In the genomic region with DNA sequence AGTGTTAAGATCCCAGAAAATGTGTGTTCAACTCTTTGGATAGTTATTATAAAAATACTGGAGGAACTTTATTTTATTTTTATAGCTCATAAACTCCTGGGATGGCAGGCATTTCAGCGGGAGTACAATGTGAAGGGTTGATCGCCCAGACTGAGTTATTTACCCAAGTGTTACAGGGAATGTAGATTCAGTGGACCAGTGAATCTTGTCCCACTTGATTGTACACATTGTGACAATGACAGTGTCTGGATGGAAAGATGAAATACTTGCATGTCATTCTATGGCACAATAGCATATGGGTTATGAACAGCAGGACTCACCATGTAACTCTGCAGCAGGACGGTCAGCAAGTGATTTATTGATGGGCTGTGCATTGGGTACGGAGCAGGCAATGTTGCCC, we compare ENCODE assay signal across 1 cellular context.
TF ChIP-seq lines count a peak whose summit lies in the region.

No MANE protein-coding gene starts in this region.

TF ChIP-seq in GM23338, 12 proteins besides CTCF, POLR2A, EP300 and RAD21 (continued from another document):
- TF ChIP-seq, protein P1, sequence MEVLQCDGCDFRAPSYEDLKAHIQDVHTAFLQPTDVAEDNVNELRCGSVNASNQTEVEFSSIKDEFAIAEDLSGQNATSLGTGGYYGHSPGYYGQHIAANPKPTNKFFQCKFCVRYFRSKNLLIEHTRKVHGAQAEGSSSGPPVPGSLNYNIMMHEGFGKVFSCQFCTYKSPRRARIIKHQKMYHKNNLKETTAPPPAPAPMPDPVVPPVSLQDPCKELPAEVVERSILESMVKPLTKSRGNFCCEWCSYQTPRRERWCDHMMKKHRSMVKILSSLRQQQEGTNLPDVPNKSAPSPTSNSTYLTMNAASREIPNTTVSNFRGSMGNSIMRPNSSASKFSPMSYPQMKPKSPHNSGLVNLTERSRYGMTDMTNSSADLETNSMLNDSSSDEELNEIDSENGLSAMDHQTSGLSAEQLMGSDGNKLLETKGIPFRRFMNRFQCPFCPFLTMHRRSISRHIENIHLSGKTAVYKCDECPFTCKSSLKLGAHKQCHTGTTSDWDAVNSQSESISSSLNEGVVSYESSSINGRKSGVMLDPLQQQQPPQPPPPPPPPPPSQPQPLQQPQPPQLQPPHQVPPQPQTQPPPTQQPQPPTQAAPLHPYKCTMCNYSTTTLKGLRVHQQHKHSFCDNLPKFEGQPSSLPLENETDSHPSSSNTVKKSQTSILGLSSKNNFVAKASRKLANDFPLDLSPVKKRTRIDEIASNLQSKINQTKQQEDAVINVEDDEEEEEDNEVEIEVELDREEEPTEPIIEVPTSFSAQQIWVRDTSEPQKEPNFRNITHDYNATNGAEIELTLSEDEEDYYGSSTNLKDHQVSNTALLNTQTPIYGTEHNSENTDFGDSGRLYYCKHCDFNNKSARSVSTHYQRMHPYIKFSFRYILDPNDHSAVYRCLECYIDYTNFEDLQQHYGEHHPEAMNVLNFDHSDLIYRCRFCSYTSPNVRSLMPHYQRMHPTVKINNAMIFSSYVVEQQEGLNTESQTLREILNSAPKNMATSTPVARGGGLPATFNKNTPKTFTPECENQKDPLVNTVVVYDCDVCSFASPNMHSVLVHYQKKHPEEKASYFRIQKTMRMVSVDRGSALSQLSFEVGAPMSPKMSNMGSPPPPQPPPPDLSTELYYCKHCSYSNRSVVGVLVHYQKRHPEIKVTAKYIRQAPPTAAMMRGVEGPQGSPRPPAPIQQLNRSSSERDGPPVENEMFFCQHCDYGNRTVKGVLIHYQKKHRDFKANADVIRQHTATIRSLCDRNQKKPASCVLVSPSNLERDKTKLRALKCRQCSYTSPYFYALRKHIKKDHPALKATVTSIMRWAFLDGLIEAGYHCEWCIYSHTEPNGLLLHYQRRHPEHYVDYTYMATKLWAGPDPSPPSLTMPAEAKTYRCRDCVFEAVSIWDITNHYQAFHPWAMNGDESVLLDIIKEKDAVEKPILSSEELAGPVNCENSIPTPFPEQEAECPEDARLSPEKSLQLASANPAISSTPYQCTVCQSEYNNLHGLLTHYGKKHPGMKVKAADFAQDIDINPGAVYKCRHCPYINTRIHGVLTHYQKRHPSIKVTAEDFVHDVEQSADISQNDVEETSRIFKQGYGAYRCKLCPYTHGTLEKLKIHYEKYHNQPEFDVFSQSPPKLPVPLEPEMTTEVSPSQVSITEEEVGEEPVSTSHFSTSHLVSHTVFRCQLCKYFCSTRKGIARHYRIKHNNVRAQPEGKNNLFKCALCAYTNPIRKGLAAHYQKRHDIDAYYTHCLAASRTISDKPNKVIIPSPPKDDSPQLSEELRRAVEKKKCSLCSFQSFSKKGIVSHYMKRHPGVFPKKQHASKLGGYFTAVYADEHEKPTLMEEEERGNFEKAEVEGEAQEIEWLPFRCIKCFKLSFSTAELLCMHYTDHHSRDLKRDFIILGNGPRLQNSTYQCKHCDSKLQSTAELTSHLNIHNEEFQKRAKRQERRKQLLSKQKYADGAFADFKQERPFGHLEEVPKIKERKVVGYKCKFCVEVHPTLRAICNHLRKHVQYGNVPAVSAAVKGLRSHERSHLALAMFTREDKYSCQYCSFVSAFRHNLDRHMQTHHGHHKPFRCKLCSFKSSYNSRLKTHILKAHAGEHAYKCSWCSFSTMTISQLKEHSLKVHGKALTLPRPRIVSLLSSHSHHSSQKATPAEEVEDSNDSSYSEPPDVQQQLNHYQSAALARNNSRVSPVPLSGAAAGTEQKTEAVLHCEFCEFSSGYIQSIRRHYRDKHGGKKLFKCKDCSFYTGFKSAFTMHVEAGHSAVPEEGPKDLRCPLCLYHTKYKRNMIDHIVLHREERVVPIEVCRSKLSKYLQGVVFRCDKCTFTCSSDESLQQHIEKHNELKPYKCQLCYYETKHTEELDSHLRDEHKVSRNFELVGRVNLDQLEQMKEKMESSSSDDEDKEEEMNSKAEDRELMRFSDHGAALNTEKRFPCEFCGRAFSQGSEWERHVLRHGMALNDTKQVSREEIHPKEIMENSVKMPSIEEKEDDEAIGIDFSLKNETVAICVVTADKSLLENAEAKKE (CRISPR knock-in tag; IDR thresholded peaks at IDR 0.05), result no peak
- no peak for TF ChIP-seq ZNF114 (CRISPR knock-in tag; IDR thresholded peaks at IDR 0.05)
- no peak for TF ChIP-seq ZNF331 (CRISPR knock-in tag; IDR thresholded peaks at IDR 0.05; ENCODE audit: low read depth)
- TF ChIP-seq, protein P2, sequence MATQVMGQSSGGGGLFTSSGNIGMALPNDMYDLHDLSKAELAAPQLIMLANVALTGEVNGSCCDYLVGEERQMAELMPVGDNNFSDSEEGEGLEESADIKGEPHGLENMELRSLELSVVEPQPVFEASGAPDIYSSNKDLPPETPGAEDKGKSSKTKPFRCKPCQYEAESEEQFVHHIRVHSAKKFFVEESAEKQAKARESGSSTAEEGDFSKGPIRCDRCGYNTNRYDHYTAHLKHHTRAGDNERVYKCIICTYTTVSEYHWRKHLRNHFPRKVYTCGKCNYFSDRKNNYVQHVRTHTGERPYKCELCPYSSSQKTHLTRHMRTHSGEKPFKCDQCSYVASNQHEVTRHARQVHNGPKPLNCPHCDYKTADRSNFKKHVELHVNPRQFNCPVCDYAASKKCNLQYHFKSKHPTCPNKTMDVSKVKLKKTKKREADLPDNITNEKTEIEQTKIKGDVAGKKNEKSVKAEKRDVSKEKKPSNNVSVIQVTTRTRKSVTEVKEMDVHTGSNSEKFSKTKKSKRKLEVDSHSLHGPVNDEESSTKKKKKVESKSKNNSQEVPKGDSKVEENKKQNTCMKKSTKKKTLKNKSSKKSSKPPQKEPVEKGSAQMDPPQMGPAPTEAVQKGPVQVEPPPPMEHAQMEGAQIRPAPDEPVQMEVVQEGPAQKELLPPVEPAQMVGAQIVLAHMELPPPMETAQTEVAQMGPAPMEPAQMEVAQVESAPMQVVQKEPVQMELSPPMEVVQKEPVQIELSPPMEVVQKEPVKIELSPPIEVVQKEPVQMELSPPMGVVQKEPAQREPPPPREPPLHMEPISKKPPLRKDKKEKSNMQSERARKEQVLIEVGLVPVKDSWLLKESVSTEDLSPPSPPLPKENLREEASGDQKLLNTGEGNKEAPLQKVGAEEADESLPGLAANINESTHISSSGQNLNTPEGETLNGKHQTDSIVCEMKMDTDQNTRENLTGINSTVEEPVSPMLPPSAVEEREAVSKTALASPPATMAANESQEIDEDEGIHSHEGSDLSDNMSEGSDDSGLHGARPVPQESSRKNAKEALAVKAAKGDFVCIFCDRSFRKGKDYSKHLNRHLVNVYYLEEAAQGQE (IDR thresholded peaks at IDR 0.05; ENCODE audit: unreplicated experiment), result no peak
- TF ChIP-seq NANOG (IDR thresholded peaks at IDR 0.05; ENCODE audit: borderline replicate concordance), result no peak
- TF ChIP-seq CREB1 (CRISPR knock-in tag; IDR thresholded peaks at IDR 0.05; ENCODE audit: low read depth), result no peak
- no peak for TF ChIP-seq EZH2 (IDR thresholded peaks at IDR 0.05; ENCODE audit: low read depth, unreplicated experiment)
- no peak for TF ChIP-seq POLR2AphosphoS5 (IDR thresholded peaks at IDR 0.05; ENCODE audit: low read depth)
